In genomic region chr4:165255439-165255838, GRCh38 we compare ENCODE assay signal across 8 cellular contexts. TPM values are rescaled to one million over a fixed set of nuclear protein-coding genes. Genes with fewer than 3 reads are reported as not detected.
DNase-seq lines count a peak whose midpoint lies in the region; ATAC-seq and TF ChIP-seq lines count a peak whose summit lies in the region.
"Not testable (repeated sequence)": the region's sequence is repeated elsewhere in the genome, so short reads cannot be mapped to it uniquely, and the experiment has no call there.

No MANE protein-coding gene starts in this region.

- H3K27ac Mint-ChIP-seq in CD4-positive, alpha-beta memory T cell = peak overlapping the region; percentile 51 to 91 (median 80)

- WGBS in right cardiac atrium = 36% methylated on average over 4 of the region's 4 CpGs

- not testable (repeated sequence) for H3K4me3 ChIP-seq in CD4-positive, alpha-beta memory T cell (ENCODE audit: low read length in 2 of 2); astrocyte of the cerebellum (ENCODE audit: low read depth, low read length); right cardiac atrium (ENCODE audit: low read length)

- intact Hi-C loops in CD4-positive, alpha-beta memory T cell (cut with micrococcal nuclease) = loop anchor here (5.0 to 10.0 kb wide), 3 partner anchors 51 to 123 kb away; partner anchors contain the start of genes KLHL2 and MSMO1
- intact Hi-C loops in right cardiac atrium (cut with DNase I) = not testable (repeated sequence)

- not testable (repeated sequence) for H3K27ac ChIP-seq in CD4-positive, alpha-beta memory T cell (ENCODE audit: low read depth, low read length); right cardiac atrium (ENCODE audit: low read length)

- peaks cover 35% of the 10 kb centered on the region for H3K4me1 ChIP-seq in CD4-positive, alpha-beta memory T cell (ENCODE audit: insufficient read depth, low read length)
- not testable (repeated sequence) for H3K4me1 ChIP-seq in right cardiac atrium (ENCODE audit: control insufficient read depth, insufficient read depth, low read length)

- peak; percentile 99 for ATAC-seq in GM19351 (IDR thresholded peaks at IDR 0.05; ENCODE audit: unreplicated experiment)
- peak; percentile 97 for ATAC-seq in HG03025 (IDR thresholded peaks at IDR 0.05; ENCODE audit: low FRiP score, unreplicated experiment)
- peak; percentile 89 to 93 for ATAC-seq in right cardiac atrium

- CTCF ChIA-PET in CD4-positive, alpha-beta memory T cell (lab: Charles Lee; ENCODE audit: partially characterized antibody) = not testable (repeated sequence)

- POLR2A ChIA-PET in CD4-positive, alpha-beta memory T cell (lab: Charles Lee; ENCODE audit: partially characterized antibody) = interaction anchor here (1.5 kb wide), 1 partner anchor 72 kb away, joined by 5 read pairs; the partner anchor contains the start of gene MSMO1

- H3K27me3 Mint-ChIP-seq in CD4-positive, alpha-beta memory T cell = not testable (repeated sequence)

- H3K9me3 ChIP-seq in CD4-positive, alpha-beta memory T cell (ENCODE audit: control insufficient read depth in 1 of 2, low read length in 2 of 2); right cardiac atrium (ENCODE audit: control insufficient read depth, low read length): not testable (repeated sequence)

- peaks cover 26 to 59% (median 38%) of the 10 kb centered on the region in 4 donors for H3K4me1 Mint-ChIP-seq in CD4-positive, alpha-beta memory T cell

- H3K36me3 Mint-ChIP-seq in CD4-positive, alpha-beta memory T cell = not testable (repeated sequence)

- DNase-seq in CD4-positive, alpha-beta memory T cell = peak; percentile 49 to 63 (median 53)
- DNase-seq in NCI-H2029 (lab: John Stamatoyannopoulos, UW) (peak; percentile 2), astrocyte of the cerebellum (ENCODE audit: low read depth) (peak; percentile 50), right cardiac atrium (peak; percentile 25 to 71 (median 40))
- peak; percentile 26 to 31 for DNase-seq in activated CD4-positive, alpha-beta T cell treated with anti-CD3 and anti-CD28 coated beads for 4 hours
- peak; percentile 27 for DNase-seq in stimulated activated CD4-positive, alpha-beta T cell treated with anti-CD3 and anti-CD28 coated beads, Interleukin-2, amount 100 ng/mL, for 4 hours (ENCODE audit: low read depth)

- H3K36me3 ChIP-seq in CD4-positive, alpha-beta memory T cell (ENCODE audit: insufficient read depth, low read length) = not testable (repeated sequence)

- not testable (repeated sequence) for TF ChIP-seq CTCF in astrocyte of the cerebellum (IDR thresholded peaks at IDR 0.05; ENCODE audit: low read depth, low read length, missing control alignments)

- H3K27me3 ChIP-seq in CD4-positive, alpha-beta memory T cell (ENCODE audit: insufficient read depth, low read length); right cardiac atrium (ENCODE audit: control insufficient read depth, insufficient read depth): not testable (repeated sequence)

- in situ Hi-C loops in astrocyte of the cerebellum (cut with HindIII; ENCODE audit: low sequenced_read_pairs) = not testable (repeated sequence)

- H3K4me3 Mint-ChIP-seq in CD4-positive, alpha-beta memory T cell = peak overlapping the region; percentile 10 to 76 (median 47)

- not testable (repeated sequence) for H3K9me3 Mint-ChIP-seq in CD4-positive, alpha-beta memory T cell

RNA-seq across cellular contexts. Expression of gene KLHL2, which starts 48.1 kb away (rescaled TPM):
- 10 to 100 TPM; 18.4 to 19.3 TPM for total RNA-seq in CD4-positive, alpha-beta memory T cell
- 1 to 10 TPM; 2.1 to 8.2 TPM for polyA plus RNA-seq in CD4-positive, alpha-beta memory T cell
- total RNA-seq in right cardiac atrium = 10 to 100 TPM; 10.0 to 15.5 (median 10.9) TPM
- 5.3 TPM for polyA plus RNA-seq in right cardiac atrium

Comparison
In these comparisons a context has a peak if more than half of its experiments do, and no peak if none do; other contexts are left out.
1. DNase-seq: peak in every context shown above with its lines; median percentile 53 in CD4-positive, alpha-beta memory T cell; 50 in astrocyte of the cerebellum; 40 in right cardiac atrium; 28 in activated CD4-positive, alpha-beta T cell treated with anti-CD3 and anti-CD28 coated beads for 4 hours; 27 in stimulated activated CD4-positive, alpha-beta T cell treated with anti-CD3 and anti-CD28 coated beads, Interleukin-2, amount 100 ng/mL, for 4 hours; 2 in NCI-H2029.